Comparison of ENCODE assay signal across 2 cellular contexts in genomic region chr5:14440223-14440597, GRCh38.
TF ChIP-seq lines count a peak whose summit lies in the region.

No MANE protein-coding gene starts in this region.

TF ChIP-seq in IMR-90, 13 proteins besides CTCF, POLR2A, EP300 and RAD21:
- no peak for TF ChIP-seq CEBPB (IDR thresholded peaks at IDR 0.05; ENCODE audit: low read depth, low read length)
- no peak for TF ChIP-seq USF2 (IDR thresholded peaks at IDR 0.05; ENCODE audit: low read depth, low read length)
- no peak for TF ChIP-seq MAFK (IDR thresholded peaks at IDR 0.05; ENCODE audit: low read depth, low read length)
- no peak for TF ChIP-seq RFX5 (IDR thresholded peaks at IDR 0.05; ENCODE audit: low read depth, low read length)
- TF ChIP-seq CHD1 (IDR thresholded peaks at IDR 0.05; ENCODE audit: low read depth, low read length): no peak
- TF ChIP-seq SMC3 (IDR thresholded peaks at IDR 0.05; ENCODE audit: low read depth, low read length): no peak
- no peak for TF ChIP-seq MXI1 (IDR thresholded peaks at IDR 0.05; ENCODE audit: borderline replicate concordance, low read depth, low read length)
- TF ChIP-seq ELK1 (IDR thresholded peaks at IDR 0.05; ENCODE audit: borderline replicate concordance, low read depth, low read length): no peak
- no peak for TF ChIP-seq RCOR1 (IDR thresholded peaks at IDR 0.05; ENCODE audit: insufficient replicate concordance, low read length)
- TF ChIP-seq BHLHE40 (IDR thresholded peaks at IDR 0.05; ENCODE audit: low read depth, low read length): no peak

TF ChIP-seq in endothelial cell of umbilical vein, 7 proteins besides CTCF, POLR2A, EP300 and RAD21:
- TF ChIP-seq POLR2AphosphoS5 (IDR thresholded peaks at IDR 0.05; ENCODE audit: insufficient read depth, low read depth, low read length) (no peak), GATA2 (IDR thresholded peaks at IDR 0.05; ENCODE audit: insufficient read depth, insufficient read length, low read depth, low read length) (no peak), EZH2 (IDR thresholded peaks at IDR 0.05; ENCODE audit: borderline replicate concordance, low read depth, low read length, severe bottlenecking) (no peak), JUN (IDR thresholded peaks at IDR 0.05; ENCODE audit: borderline replicate concordance, insufficient read depth, insufficient read length, low read depth) (no peak), MYC (IDR thresholded peaks at IDR 0.05; ENCODE audit: low read depth, low read length) (no peak), FOS (IDR thresholded peaks at IDR 0.05; ENCODE audit: borderline replicate concordance, insufficient read depth, low read length) (no peak)
- TF ChIP-seq, protein P1, sequence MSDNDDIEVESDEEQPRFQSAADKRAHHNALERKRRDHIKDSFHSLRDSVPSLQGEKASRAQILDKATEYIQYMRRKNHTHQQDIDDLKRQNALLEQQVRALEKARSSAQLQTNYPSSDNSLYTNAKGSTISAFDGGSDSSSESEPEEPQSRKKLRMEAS (IDR thresholded peaks at IDR 0.05; ENCODE audit: insufficient read depth, insufficient read length): no peak
